ENCODE assay signal across 8 cellular contexts in the genomic region with DNA sequence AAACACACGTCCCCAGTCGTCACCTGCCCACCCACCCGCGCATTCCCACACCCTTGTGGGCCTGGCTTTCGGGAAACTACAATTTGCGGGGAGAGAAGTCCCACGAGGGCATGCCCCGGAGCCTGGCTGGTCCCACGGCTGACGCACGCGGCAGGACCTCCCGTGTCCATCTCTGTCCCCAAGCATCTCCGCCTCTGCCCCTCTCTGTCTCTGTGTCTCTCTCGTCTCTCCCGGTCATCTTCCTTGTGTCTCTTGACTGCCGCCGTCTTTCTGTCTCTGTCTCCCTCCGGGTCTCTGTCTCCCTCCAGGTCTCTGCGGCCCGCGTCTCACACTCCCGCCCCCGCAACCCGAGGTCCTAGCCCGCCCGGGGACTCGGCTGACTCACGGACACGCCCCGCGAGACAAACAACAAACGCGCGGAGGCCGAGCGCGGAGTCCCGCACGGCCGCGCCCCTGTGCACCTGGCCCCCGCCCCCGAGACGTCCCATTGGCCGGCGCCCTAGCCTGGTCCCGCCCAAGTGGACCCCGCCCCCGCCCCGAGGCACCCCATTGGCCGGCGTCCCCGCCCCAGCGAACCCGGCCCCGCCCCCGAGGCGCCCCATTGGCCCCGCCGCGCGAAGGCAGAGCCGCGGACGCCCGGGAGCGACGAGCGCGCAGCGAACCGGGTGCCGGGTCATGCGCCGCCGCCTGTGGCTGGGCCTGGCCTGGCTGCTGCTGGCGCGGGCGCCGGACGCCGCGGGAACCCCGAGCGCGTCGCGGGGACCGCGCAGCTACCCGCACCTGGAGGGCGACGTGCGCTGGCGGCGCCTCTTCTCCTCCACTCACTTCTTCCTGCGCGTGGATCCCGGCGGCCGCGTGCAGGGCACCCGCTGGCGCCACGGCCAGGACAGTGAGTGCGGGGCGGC. TPM values are rescaled to one million over a fixed set of nuclear protein-coding genes. Genes with fewer than 3 reads are reported as not detected.
DNase-seq lines count a peak whose midpoint lies in the region; ATAC-seq and TF ChIP-seq lines count a peak whose summit lies in the region.

A gene (plus strand): TSS at position 629 of the 905 bp plus-strand sequence. CDS start 47 bp downstream, at position 676.

- POLR2A ChIA-PET in CD8-positive, alpha-beta T cell (lab: Charles Lee), result interaction anchor here (0.7 kb wide), 1 partner anchor 21 kb away, joined by 3 read pairs; no protein-coding TSS in a partner anchor

- 6% methylated on average over 108 of the region's 108 CpGs for WGBS in right cardiac atrium
- 5 to 15% methylated on average over 43 to 83 of the region's 108 CpGs for WGBS in upper lobe of left lung, 2 donors

- H3K4me3 ChIP-seq in CD8-positive, alpha-beta T cell (ENCODE audit: low read depth, low read length), result peak within 1 kb of the TSS; percentile 61
- H3K4me3 ChIP-seq in right cardiac atrium (ENCODE audit: low read length) (peak within 1 kb of the TSS; percentile 28), upper lobe of left lung (peak within 1 kb of the TSS in 3 of 4 donors; percentile 46 to 58 (median 56))

- peaks cover 13% of the 10 kb centered on the region for H3K4me1 ChIP-seq in CD8-positive, alpha-beta T cell (ENCODE audit: insufficient read depth, low read length)
- H3K4me1 ChIP-seq in right cardiac atrium (ENCODE audit: control insufficient read depth, insufficient read depth, low read length), result peaks cover 3% of the 10 kb centered on the region
- peaks cover 14 to 20% (median 16%) of the 10 kb centered on the region in 4 donors for H3K4me1 ChIP-seq in upper lobe of left lung

- H3K27ac ChIP-seq in CD8-positive, alpha-beta T cell (ENCODE audit: low read depth, low read length), result no peak within 1 kb of the TSS
- no peak within 1 kb of the TSS for H3K27ac ChIP-seq in right cardiac atrium (ENCODE audit: low read length)
- H3K27ac ChIP-seq in upper lobe of left lung, result peak within 1 kb of the TSS in 2 of 4 donors; percentile 26 to 39

- DNase-seq in CD8-positive, alpha-beta T cell, result peak; percentile 91 to 98 (median 96)
- DNase-seq in NCI-H1048 (lab: John Stamatoyannopoulos, UW) (peak; percentile 74), T-helper 22 cell (ENCODE audit: low read depth) (peak; percentile 94), anterior cingulate cortex (lab: John Stamatoyannopoulos, UW) (peak; percentile 38 to 95 (median 88)), right cardiac atrium (peak; percentile 93 to 98 (median 98)), pulmonary artery endothelial cell (ENCODE audit: low read depth, low spot score) (peak; percentile 41), upper lobe of left lung (peak; percentile 95 to 99)

- intact Hi-C loops in CD8-positive, alpha-beta T cell (cut with DNase I, micrococcal nuclease), result loop anchor here (1.0 to 5.0 kb wide), 4 partner anchors 21 to 127 kb away; a partner anchor contains a TSS
- intact Hi-C loops in right cardiac atrium (cut with DNase I), result no loop called here

- TF ChIP-seq POLR2A in upper lobe of left lung (IDR thresholded peaks at IDR 0.05), result no peak

- no peak for TF ChIP-seq CTCF in CD8-positive, alpha-beta T cell (IDR thresholded peaks at IDR 0.05)
- peak in 2 of 6 experiments; percentile 26 to 43 for TF ChIP-seq CTCF in upper lobe of left lung (IDR thresholded peaks at IDR 0.05)

- ATAC-seq in CD8-positive, alpha-beta T cell, result peak; percentile 96
- peak; percentile 46 for ATAC-seq in GM21723 (IDR thresholded peaks at IDR 0.05; ENCODE audit: unreplicated experiment)
- ATAC-seq in right cardiac atrium, result peak; percentile 91 to 92
- peak; percentile 92 to 95 for ATAC-seq in upper lobe of left lung (ENCODE audit: low FRiP score in 2 of 2)

- H3K27me3 Mint-ChIP-seq in CD8-positive, alpha-beta T cell (ENCODE audit: low read depth), result no peaks in the 10 kb centered on the region

- CTCF ChIA-PET in CD8-positive, alpha-beta T cell (lab: Charles Lee), result no interaction called here

- no peaks in the 10 kb centered on the region for H3K36me3 Mint-ChIP-seq in CD8-positive, alpha-beta T cell

- no peaks in the 10 kb centered on the region for H3K27me3 ChIP-seq in CD8-positive, alpha-beta T cell (ENCODE audit: insufficient read depth, low read length)
- H3K27me3 ChIP-seq in right cardiac atrium (ENCODE audit: control insufficient read depth, insufficient read depth) (no peaks in the 10 kb centered on the region), upper lobe of left lung (no peaks in the 10 kb centered on the region)

- H3K4me3 Mint-ChIP-seq in CD8-positive, alpha-beta T cell, result peak within 1 kb of the TSS; percentile 84

- H3K27ac Mint-ChIP-seq in CD8-positive, alpha-beta T cell, result peak within 1 kb of the TSS; percentile 93

- no peaks in the 10 kb centered on the region for H3K9me3 ChIP-seq in CD8-positive, alpha-beta T cell (ENCODE audit: low read length)
- no peaks in the 10 kb centered on the region for H3K9me3 ChIP-seq in right cardiac atrium (ENCODE audit: control insufficient read depth, low read length)
- no peaks in the 10 kb centered on the region for H3K9me3 ChIP-seq in upper lobe of left lung

- no peaks in the 10 kb centered on the region for H3K9me3 Mint-ChIP-seq in CD8-positive, alpha-beta T cell

- no peak for TF ChIP-seq EP300 in upper lobe of left lung (IDR thresholded peaks at IDR 0.05)

- H3K36me3 ChIP-seq in CD8-positive, alpha-beta T cell (ENCODE audit: insufficient read depth, low read length), result no peaks in the 10 kb centered on the region
- H3K36me3 ChIP-seq in upper lobe of left lung, result peaks cover 0 to 6% (median 1%) of the 10 kb centered on the region in 4 donors

- H3K4me1 Mint-ChIP-seq in CD8-positive, alpha-beta T cell (ENCODE audit: low read depth), result peaks cover 9% of the 10 kb centered on the region

RNA-seq across cellular contexts. Expression of the gene that starts here (rescaled TPM):
- under 1 TPM; 0.65 to 0.97 TPM for total RNA-seq in CD8-positive, alpha-beta T cell
- total RNA-seq in right cardiac atrium (under 1 TPM in 3 of 4 donors, not detected in 1; 0.15 to 0.34 (median 0.17) TPM), pulmonary artery endothelial cell (0.07 TPM in 1 of 2 replicates, not detected in the other), upper lobe of left lung (1 to 10 TPM in 3 of 6 donors, under 1 TPM in 2, not detected in 1; 0.40 to 6.3 (median 1.2) TPM)
- polyA plus RNA-seq in right cardiac atrium, result 0.23 TPM

Comparison
In these comparisons a context has a peak if more than half of its experiments do, and no peak if none do; other contexts are left out.
1. Peak in DNase-seq, ATAC-seq and H3K4me3 ChIP-seq in CD8-positive, alpha-beta T cell; RNA of the gene not detected or under 1 TPM.
2. Peak in DNase-seq, ATAC-seq and H3K4me3 ChIP-seq in right cardiac atrium; RNA of the gene not detected or under 1 TPM.
3. Peak in DNase-seq in pulmonary artery endothelial cell; RNA of the gene not detected or under 1 TPM.
4. ATAC-seq: peak in every context shown above with its lines; median percentile 96 in CD8-positive, alpha-beta T cell; 94 in upper lobe of left lung; 92 in right cardiac atrium; 46 in GM21723.
5. DNase-seq: peak in every context shown above with its lines; median percentile 98 in right cardiac atrium; 97 in upper lobe of left lung; 96 in CD8-positive, alpha-beta T cell; 94 in T-helper 22 cell; 88 in anterior cingulate cortex; 74 in NCI-H1048; 41 in pulmonary artery endothelial cell.
6. intact Hi-C loops: an anchor here in CD8-positive, alpha-beta T cell (1.0 to 5.0 kb wide); none called in right cardiac atrium.